ENCODE assay signal across 11 cellular contexts in the genomic region with DNA sequence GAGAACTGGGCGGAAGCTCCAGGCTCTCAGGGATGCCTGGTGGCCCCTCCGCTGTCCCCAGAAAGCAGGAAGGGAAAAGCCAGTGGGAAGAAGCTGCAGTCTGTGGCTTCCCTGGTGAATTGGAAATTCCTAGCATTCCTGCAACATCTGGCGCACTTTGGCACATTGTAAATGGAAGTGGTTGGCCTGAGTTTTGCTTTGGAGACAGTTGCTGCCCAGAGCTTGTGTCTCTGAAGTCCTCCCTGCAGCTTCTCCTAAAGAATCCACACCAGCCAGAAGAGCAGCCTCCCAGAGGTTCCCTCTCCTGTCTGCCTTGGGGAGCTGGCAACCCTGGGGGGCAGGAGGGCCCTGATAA. TPM values are rescaled to one million over a fixed set of nuclear protein-coding genes. Genes with fewer than 3 reads are reported as not detected.
A peak's percentile ranks its signal among the peaks of the same experiment; 100 is the strongest.
DNase-seq lines count a peak whose midpoint lies in the region; ATAC-seq and TF ChIP-seq lines count a peak whose summit lies in the region.
"Had no signal": no experiment of that assay in that cellular context is flagged by ENCODE, and none has a peak within 500 bp of the region (broad histone marks: within the 10 kb centered on the region; RNA-seq: fewer than 3 reads in every experiment).

No MANE protein-coding gene starts in this region.

- peak; percentile 87 for DNase-seq in AG20443 (ENCODE audit: low spot score)
- DNase-seq in RWPE1 (ENCODE audit: low spot score): no peak
- DNase-seq in fibroblast of the conjunctiva (ENCODE audit: low read depth): peak; percentile 61
- no peak for DNase-seq in omental fat pad (ENCODE audit: low spot score)
- DNase-seq in GM10266 (ENCODE audit: extremely low spot score): no peak
- no peak for DNase-seq in posterior cingulate gyrus
- no peak for DNase-seq in T-helper 9 cell
- DNase-seq: activated CD8-positive, alpha-beta T cell treated with anti-CD3 and anti-CD28 coated beads, Interleukin-2, amount 10 ng/mL, durations not matched to agents 7 days and 5 days; erythroblast; NCI-H1694 treated with DMSO at 0.1 percent for 48 hours had no signal

- intact Hi-C loops in posterior cingulate gyrus (cut with DNase I): no loop called here

- POLR2A ChIA-PET in RWPE1 (lab: Yijun Ruan, JAX; ENCODE audit: low non-redundant PET): interaction anchor here (0.7 kb wide), 1 partner anchor 13 kb away, joined by 6 read pairs; no protein-coding TSS in a partner anchor

- peak overlapping the region; percentile 84 for H3K27ac ChIP-seq in RWPE1

- no peak for TF ChIP-seq CTCF in RWPE1 (conservative IDR thresholded peaks at IDR 0.05; ENCODE audit: low read depth)
- TF ChIP-seq CTCF in omental fat pad (IDR thresholded peaks at IDR 0.05): no peak
- no peak for TF ChIP-seq CTCF in GM10266 (IDR thresholded peaks at IDR 0.05; ENCODE audit: control insufficient read depth, insufficient read depth, low read depth, missing control alignments)

- ATAC-seq in omental fat pad (ENCODE audit: low FRiP score) (peak; percentile 10), GM18870 (IDR thresholded peaks at IDR 0.05; ENCODE audit: unreplicated experiment) (no peak)
- ATAC-seq: activated CD8-positive, alpha-beta T cell treated with anti-CD3 and anti-CD28 coated beads, Interleukin-2, amount 10 ng/mL, durations not matched to agents 7 days and 5 days had no signal

- CTCF ChIA-PET in RWPE1 (lab: Yijun Ruan, JAX): interaction anchor here (0.5 to 1.8 kb wide), 4 partner anchors 15 to 988 kb away, joined by 3 to 5 read pairs (median 4); no protein-coding TSS in a partner anchor

RNA-seq across cellular contexts. Expression of a gene that starts 48.2 kb away (rescaled TPM):
- total RNA-seq in omental fat pad: 10 to 100 TPM; 17.3 to 59.0 (median 39.9) TPM
- total RNA-seq: activated CD8-positive, alpha-beta T cell treated with anti-CD3 and anti-CD28 coated beads, Interleukin-2, amount 10 ng/mL, durations not matched to agents 7 days and 5 days had no signal

Comparison
In these comparisons a context has a peak if more than half of its experiments do, and no peak if none do; other contexts are left out.
1. DNase-seq: peak in AG20443 (single experiment) and fibroblast of the conjunctiva (single experiment); none in RWPE1 (single experiment), omental fat pad (single experiment), GM10266 (single experiment), posterior cingulate gyrus (0 of 10) and T-helper 9 cell (single experiment).